In genomic region chr11:61695917-61696316, GRCh38 we compare ENCODE assay signal across 1 cellular context.
TF ChIP-seq lines count a peak whose summit lies in the region.

No MANE protein-coding gene starts in this region.

TF ChIP-seq in WTC11, 78 proteins besides CTCF, POLR2A, EP300 and RAD21 (continued from another document):
- 0 out of 2 replicates have a peak, but pooled peaks have one; percentile 1 for TF ChIP-seq PRDM15 (CRISPR knock-in tag; IDR thresholded peaks at IDR 0.05)
